In genomic region chr19:2463694-2464093, GRCh38 we compare ENCODE assay signal across 7 cellular contexts. TPM values are rescaled to one million over a fixed set of nuclear protein-coding genes. Genes with fewer than 3 reads are reported as not detected.
A peak's percentile ranks its signal among the peaks of the same experiment; 100 is the strongest.
DNase-seq lines count a peak whose midpoint lies in the region; TF ChIP-seq lines count a peak whose summit lies in the region.
"Not testable (repeated sequence)": the region's sequence is repeated elsewhere in the genome, so short reads cannot be mapped to it uniquely, and the experiment has no call there.

No MANE protein-coding gene starts in this region.

- peaks cover 5 to 11% (median 9%) of the 10 kb centered on the region in 3 donors for H3K4me1 Mint-ChIP-seq in CD8-positive, alpha-beta memory T cell
- peaks cover 27% of the 10 kb centered on the region for H3K4me1 Mint-ChIP-seq in activated CD4-positive, alpha-beta T cell treated with anti-CD3 and anti-CD28 coated beads, Interleukin-2, amount 10 ng/mL, durations not matched to agents 7 days and 5 days
- not testable (repeated sequence) for H3K4me1 Mint-ChIP-seq in activated naive CD4-positive, alpha-beta T cell treated with anti-CD3 and anti-CD28 coated beads for 36 hours (ENCODE audit: low read depth)

- TF ChIP-seq POLR2A in esophagus muscularis mucosa (IDR thresholded peaks at IDR 0.05; ENCODE audit: low read depth) = not testable (repeated sequence)

- WGBS in esophagus muscularis mucosa = 98% methylated on average over 5 of the region's 5 CpGs
- no CpG with 5 or more reads among the region's 5 CpGs for WGBS in mesendoderm (ENCODE audit: extremely low coverage, insufficient coverage, low lambda C conversion rate)

- not testable (repeated sequence) for H2BK5ac ChIP-seq in mesendoderm (ENCODE audit: low read length)

- H3K27me3 ChIP-seq in CD8-positive, alpha-beta memory T cell (ENCODE audit: insufficient read depth, low read length, poor library complexity, severe bottlenecking); esophagus muscularis mucosa; mesendoderm (ENCODE audit: insufficient read depth, low read length, poor library complexity); osteoblast (ENCODE audit: insufficient read depth, low read length): not testable (repeated sequence)

- CTCF ChIA-PET in CD8-positive, alpha-beta memory T cell (lab: Charles Lee) = not testable (repeated sequence)
- CTCF ChIA-PET in RWPE1 (lab: Yijun Ruan, JAX) = interaction anchor here (0.6 kb wide), 1 partner anchor 133 kb away, joined by 3 read pairs; no protein-coding TSS in a partner anchor
- CTCF ChIA-PET in activated CD4-positive, alpha-beta T cell treated with anti-CD3 and anti-CD28 coated beads, Interleukin-2, amount 10 ng/mL, durations not matched to agents 7 days and 5 days (lab: Charles Lee) = interaction anchor here (0.6 to 1.2 kb wide), 4 partner anchors 12 to 147 kb away, joined by 3 to 4 read pairs (median 4); partner anchors contain the start of gene GADD45B
- CTCF ChIA-PET in activated naive CD4-positive, alpha-beta T cell treated with anti-CD3 and anti-CD28 coated beads for 36 hours (lab: Charles Lee) = interaction anchor here (0.6 to 1.5 kb wide), 2 partner anchors 147 to 150 kb away, joined by 3 read pairs; no protein-coding TSS in a partner anchor

- not testable (repeated sequence) for H3K9me3 Mint-ChIP-seq in CD8-positive, alpha-beta memory T cell; activated CD4-positive, alpha-beta T cell treated with anti-CD3 and anti-CD28 coated beads, Interleukin-2, amount 10 ng/mL, durations not matched to agents 7 days and 5 days; activated naive CD4-positive, alpha-beta T cell treated with anti-CD3 and anti-CD28 coated beads for 36 hours

- not testable (repeated sequence) for H3K36me3 ChIP-seq in CD8-positive, alpha-beta memory T cell (ENCODE audit: insufficient read depth, low read length); esophagus muscularis mucosa; mesendoderm (ENCODE audit: control insufficient read depth, insufficient read depth, low read length); osteoblast (ENCODE audit: insufficient read depth, low read length)

- H3K79me2 ChIP-seq in mesendoderm (ENCODE audit: control insufficient read depth, insufficient read depth, low read length); osteoblast (ENCODE audit: insufficient read depth, low read length): not testable (repeated sequence)

- H4K5ac ChIP-seq in mesendoderm (ENCODE audit: low read length) = not testable (repeated sequence)

- intact Hi-C loops in activated naive CD4-positive, alpha-beta T cell treated with anti-CD3 and anti-CD28 coated beads for 36 hours (cut with micrococcal nuclease) = loop anchor here (5.0 kb wide), 1 partner anchor 301 kb away; the partner anchor contains the start of gene DOT1L
- intact Hi-C loops in esophagus muscularis mucosa (cut with DNase I) = not testable (repeated sequence)

- H3K4me3 Mint-ChIP-seq in CD8-positive, alpha-beta memory T cell = peak overlapping the region in 6 of 7 donors; percentile 8 to 68 (median 40)
- H3K4me3 Mint-ChIP-seq in activated CD4-positive, alpha-beta T cell treated with anti-CD3 and anti-CD28 coated beads, Interleukin-2, amount 10 ng/mL, durations not matched to agents 7 days and 5 days = peak overlapping the region; percentile 27
- H3K4me3 Mint-ChIP-seq in activated naive CD4-positive, alpha-beta T cell treated with anti-CD3 and anti-CD28 coated beads for 36 hours = peak overlapping the region; percentile 45

- H3K18ac ChIP-seq in mesendoderm (ENCODE audit: low read length) = peak overlapping the region; percentile 39

- peak overlapping the region; percentile 17 for H2BK120ac ChIP-seq in mesendoderm (ENCODE audit: low read depth, low read length)

- not testable (repeated sequence) for TF ChIP-seq CTCF in RWPE1 (conservative IDR thresholded peaks at IDR 0.05; ENCODE audit: low read depth); esophagus muscularis mucosa (IDR thresholded peaks at IDR 0.05); osteoblast (IDR thresholded peaks at IDR 0.05; ENCODE audit: extremely low read depth, low read depth, low read length)

- not testable (repeated sequence) for DNase-seq in CD8-positive, alpha-beta memory T cell; RWPE1 (ENCODE audit: low spot score); activated CD4-positive, alpha-beta T cell treated with anti-CD3 and anti-CD28 coated beads, Interleukin-2, amount 10 ng/mL, durations not matched to agents 7 days and 5 days; activated naive CD4-positive, alpha-beta T cell treated with anti-CD3 and anti-CD28 coated beads for 36 hours; esophagus muscularis mucosa (ENCODE audit: extremely low spot score); mesendoderm; osteoblast (ENCODE audit: insufficient read length, low spot score, missing footprints)

- not testable (repeated sequence) for H3K27me3 Mint-ChIP-seq in CD8-positive, alpha-beta memory T cell; activated CD4-positive, alpha-beta T cell treated with anti-CD3 and anti-CD28 coated beads, Interleukin-2, amount 10 ng/mL, durations not matched to agents 7 days and 5 days; activated naive CD4-positive, alpha-beta T cell treated with anti-CD3 and anti-CD28 coated beads for 36 hours (ENCODE audit: low read depth)

- H2AK5ac ChIP-seq in mesendoderm (ENCODE audit: low read length) = not testable (repeated sequence)

- not testable (repeated sequence) for H3K4me2 ChIP-seq in mesendoderm (ENCODE audit: low read length); osteoblast (ENCODE audit: insufficient read depth, low read length)

- peak overlapping the region; percentile 30 for H2AFZ ChIP-seq in osteoblast (ENCODE audit: low read length)

- not testable (repeated sequence) for H3K9me3 ChIP-seq in CD8-positive, alpha-beta memory T cell (ENCODE audit: low read length); esophagus muscularis mucosa; osteoblast (ENCODE audit: low read depth, low read length)

- H4K8ac ChIP-seq in mesendoderm (ENCODE audit: low read depth, low read length) = not testable (repeated sequence)

- H2BK15ac ChIP-seq in mesendoderm (replicated peaks; ENCODE audit: low read depth) = not testable (repeated sequence)

- not testable (repeated sequence) for H3K27ac ChIP-seq in CD8-positive, alpha-beta memory T cell (ENCODE audit: low read depth, low read length); mesendoderm (ENCODE audit: low read depth, low read length); osteoblast (ENCODE audit: low read depth, low read length)
- H3K27ac ChIP-seq in RWPE1 (peak overlapping the region; percentile 89), esophagus muscularis mucosa (replicated peaks in 1 of 4) (peak overlapping the region; percentile 61 to 76 (median 66))

- not testable (repeated sequence) for TF ChIP-seq EP300 in esophagus muscularis mucosa (IDR thresholded peaks at IDR 0.05)

- H3K36me3 Mint-ChIP-seq in CD8-positive, alpha-beta memory T cell; activated CD4-positive, alpha-beta T cell treated with anti-CD3 and anti-CD28 coated beads, Interleukin-2, amount 10 ng/mL, durations not matched to agents 7 days and 5 days (ENCODE audit: low read depth); activated naive CD4-positive, alpha-beta T cell treated with anti-CD3 and anti-CD28 coated beads for 36 hours (ENCODE audit: low read depth): not testable (repeated sequence)

- H3K27ac Mint-ChIP-seq in CD8-positive, alpha-beta memory T cell = peak overlapping the region in 1 of 8 donors; percentile 55
- peak overlapping the region; percentile 25 for H3K27ac Mint-ChIP-seq in activated CD4-positive, alpha-beta T cell treated with anti-CD3 and anti-CD28 coated beads, Interleukin-2, amount 10 ng/mL, durations not matched to agents 7 days and 5 days
- H3K27ac Mint-ChIP-seq in activated naive CD4-positive, alpha-beta T cell treated with anti-CD3 and anti-CD28 coated beads for 36 hours = not testable (repeated sequence)

- H3K9ac ChIP-seq in mesendoderm (ENCODE audit: low read length) = not testable (repeated sequence)

- H4K20me1 ChIP-seq in osteoblast (ENCODE audit: insufficient read depth, low read length) = not testable (repeated sequence)

- not testable (repeated sequence) for H3K4me3 ChIP-seq in CD8-positive, alpha-beta memory T cell (ENCODE audit: low read length); esophagus muscularis mucosa; mesendoderm (ENCODE audit: low read length); osteoblast (ENCODE audit: insufficient read depth, low read length)

- POLR2A ChIA-PET in CD8-positive, alpha-beta memory T cell (lab: Charles Lee); RWPE1 (lab: Yijun Ruan, JAX; ENCODE audit: low non-redundant PET): not testable (repeated sequence)
- POLR2A ChIA-PET in activated CD4-positive, alpha-beta T cell treated with anti-CD3 and anti-CD28 coated beads, Interleukin-2, amount 10 ng/mL, durations not matched to agents 7 days and 5 days (lab: Charles Lee) = interaction anchor here (0.6 kb wide), 1 partner anchor 96 kb away, joined by 4 read pairs; no protein-coding TSS in a partner anchor

- H3K56ac ChIP-seq in mesendoderm (ENCODE audit: low read length) = peak overlapping the region; percentile 3

- H3K23ac ChIP-seq in mesendoderm (ENCODE audit: low read length) = not testable (repeated sequence)

- not testable (repeated sequence) for H3K79me1 ChIP-seq in mesendoderm (ENCODE audit: low read length)

- H3K4me1 ChIP-seq in CD8-positive, alpha-beta memory T cell (ENCODE audit: insufficient read depth, low read length); mesendoderm (ENCODE audit: control insufficient read depth, low read depth, low read length); osteoblast (ENCODE audit: insufficient read depth, low read length): not testable (repeated sequence)
- peaks cover 12 to 24% (median 18%) of the 10 kb centered on the region in 4 donors for H3K4me1 ChIP-seq in esophagus muscularis mucosa

- H3K4ac ChIP-seq in mesendoderm (ENCODE audit: low read depth, low read length) = not testable (repeated sequence)

RNA-seq across cellular contexts. Expression of gene LMNB2, which starts 6.9 kb away (rescaled TPM):
- 100 to 1,000 TPM; 110 to 116 TPM for total RNA-seq in CD8-positive, alpha-beta memory T cell
- 13.1 TPM for polyA plus RNA-seq in CD8-positive, alpha-beta memory T cell
- total RNA-seq in activated CD4-positive, alpha-beta T cell treated with anti-CD3 and anti-CD28 coated beads, Interleukin-2, amount 10 ng/mL, durations not matched to agents 7 days and 5 days = 100 to 1,000 TPM; 101 to 113 TPM
- 100 to 1,000 TPM in 1 of 2 experiments, 10 to 100 TPM in 1; 97.7 to 101 TPM for total RNA-seq in activated naive CD4-positive, alpha-beta T cell treated with anti-CD3 and anti-CD28 coated beads for 36 hours
- total RNA-seq in esophagus muscularis mucosa = 10 to 100 TPM; 13.3 to 30.8 (median 19.3) TPM
- 144 TPM for polyA plus RNA-seq in mesendoderm (2013, experiment 1 of 2)
- 143 TPM for polyA plus RNA-seq in mesendoderm (2013, experiment 2 of 2)
- 24.2 and 24.6 TPM in 2 replicates for total RNA-seq in osteoblast

RNA-seq across cellular contexts. Expression of gene GADD45B, which starts 12.2 kb away (rescaled TPM):
- 10 to 100 TPM; 51.1 to 53.7 TPM for total RNA-seq in CD8-positive, alpha-beta memory T cell
- polyA plus RNA-seq in CD8-positive, alpha-beta memory T cell = 90.7 TPM
- total RNA-seq in activated CD4-positive, alpha-beta T cell treated with anti-CD3 and anti-CD28 coated beads, Interleukin-2, amount 10 ng/mL, durations not matched to agents 7 days and 5 days = 10 to 100 TPM; 31.2 to 39.2 TPM
- 100 to 1,000 TPM; 107 to 112 TPM for total RNA-seq in activated naive CD4-positive, alpha-beta T cell treated with anti-CD3 and anti-CD28 coated beads for 36 hours
- total RNA-seq in esophagus muscularis mucosa (100 to 1,000 TPM in 1 of 4 donors, 10 to 100 TPM in 3; 56.5 to 793 (median 90.5) TPM), osteoblast (41.8 and 46.3 TPM in 2 replicates)
- 43.7 TPM for polyA plus RNA-seq in mesendoderm (2013, experiment 1 of 2)
- polyA plus RNA-seq in mesendoderm (2013, experiment 2 of 2) = 44.8 TPM

RNA-seq across cellular contexts. Expression of gene TIMM13, which starts 36.3 kb away (rescaled TPM):
- total RNA-seq in CD8-positive, alpha-beta memory T cell = 100 to 1,000 TPM; 154 to 169 TPM
- polyA plus RNA-seq in CD8-positive, alpha-beta memory T cell = 71.0 TPM
- total RNA-seq in activated CD4-positive, alpha-beta T cell treated with anti-CD3 and anti-CD28 coated beads, Interleukin-2, amount 10 ng/mL, durations not matched to agents 7 days and 5 days = 10 to 100 TPM; 49.0 to 66.4 TPM
- 10 to 100 TPM; 67.3 to 70.8 TPM for total RNA-seq in activated naive CD4-positive, alpha-beta T cell treated with anti-CD3 and anti-CD28 coated beads for 36 hours
- 10 to 100 TPM; 16.2 to 37.7 (median 28.1) TPM for total RNA-seq in esophagus muscularis mucosa
- 215 TPM for polyA plus RNA-seq in mesendoderm (2013, experiment 1 of 2)
- 208 TPM for polyA plus RNA-seq in mesendoderm (2013, experiment 2 of 2)
- total RNA-seq in osteoblast = 27.7 and 27.9 TPM in 2 replicates
